17 cellular contexts compared by ENCODE assay signal in the genomic region with DNA sequence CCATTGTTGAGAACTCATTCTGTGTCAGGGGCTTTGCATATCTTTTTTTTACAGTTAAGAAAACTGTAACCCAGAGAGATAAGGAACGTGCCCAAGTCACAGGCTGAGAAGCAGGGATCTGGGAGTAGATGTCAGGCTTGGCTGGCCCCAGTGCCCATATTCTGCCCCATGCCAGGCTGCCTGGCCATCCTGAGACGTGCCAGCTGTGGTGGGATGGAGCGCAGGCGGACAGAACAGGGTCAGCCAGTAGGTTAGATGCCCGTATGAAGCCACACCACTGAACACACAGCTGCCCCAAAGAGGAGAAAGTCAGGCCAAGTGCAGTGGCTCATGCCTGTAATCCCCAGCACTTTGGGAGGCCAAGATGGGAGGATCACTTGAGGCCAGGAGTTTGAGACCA. TPM values are rescaled to one million over a fixed set of nuclear protein-coding genes. Genes with fewer than 3 reads are reported as not detected.
DNase-seq lines count a peak whose midpoint lies in the region; ATAC-seq and TF ChIP-seq lines count a peak whose summit lies in the region.
"Had no signal": no experiment of that assay in that cellular context is flagged by ENCODE, and none has a peak within 500 bp of the region (broad histone marks: within the 10 kb centered on the region; RNA-seq: fewer than 3 reads in every experiment).

No MANE protein-coding gene starts in this region.

- DNase-seq in HFFc6 = no peak
- no peak for DNase-seq in central memory CD8-positive, alpha-beta T cell (ENCODE audit: low spot score in 2 of 2)
- no peak for DNase-seq in left cardiac atrium
- DNase-seq in nucleus accumbens (lab: John Stamatoyannopoulos, UW) = no peak
- no peak for DNase-seq in NCI-H1105 treated with DMSO at 0.1 percent for 48 hours (lab: John Stamatoyannopoulos, UW)
- DNase-seq: CD4-positive, alpha-beta memory T cell; DMS 273 treated with DMSO at 0.1 percent for 48 hours; GOT3; NCI-H1048; NCI-H2107; NCI-H226; NCI-H526 treated with DMSO at 0.1 percent for 48 hours; PC-3 had no signal

- ATAC-seq in central memory CD8-positive, alpha-beta T cell (replicated peaks; ENCODE audit: extremely low read depth, poor library complexity, severe bottlenecking) = no peak
- no peak for ATAC-seq in left cardiac atrium
- ATAC-seq: K562, PC-3 had no signal

- intact Hi-C loops in left cardiac atrium (cut with DNase I) = no loop called here

- no peak for TF ChIP-seq CTCF in HFFc6 (IDR thresholded peaks at IDR 0.05)

- H3K4me1 Mint-ChIP-seq in HFFc6 (ENCODE audit: low read depth) = peaks cover 24% of the 10 kb centered on the region
- peaks cover 45% of the 10 kb centered on the region for H3K4me1 Mint-ChIP-seq in central memory CD8-positive, alpha-beta T cell

- no peak overlapping the region for H3K4me3 Mint-ChIP-seq in HFFc6
- no peak overlapping the region for H3K4me3 Mint-ChIP-seq in central memory CD8-positive, alpha-beta T cell
- H3K4me3 Mint-ChIP-seq: B cell; CD4-positive, alpha-beta memory T cell had no signal

- peak overlapping the region; percentile 22 for H3K27ac ChIP-seq in layer of hippocampus (ENCODE audit: low read depth, low read length)
- H3K27ac ChIP-seq in temporal lobe (ENCODE audit: low read depth, low read length) = peak overlapping the region; percentile 81

- H3K36me3 Mint-ChIP-seq in HFFc6 (ENCODE audit: low read depth) = peaks cover 11% of the 10 kb centered on the region
- H3K36me3 Mint-ChIP-seq in central memory CD8-positive, alpha-beta T cell (ENCODE audit: insufficient read depth) = peaks cover 14% of the 10 kb centered on the region

- H3K9me3 Mint-ChIP-seq in HFFc6 = no peaks in the 10 kb centered on the region
- H3K9me3 Mint-ChIP-seq in central memory CD8-positive, alpha-beta T cell = no peaks in the 10 kb centered on the region
- H3K9me3 Mint-ChIP-seq: CD4-positive, alpha-beta memory T cell had no signal

- H3K27me3 ChIP-seq in layer of hippocampus (ENCODE audit: control insufficient read depth, insufficient read depth, low read length) = no peaks in the 10 kb centered on the region

- peak overlapping the region; percentile 52 for H3K27ac Mint-ChIP-seq in HFFc6
- peak overlapping the region; percentile 25 for H3K27ac Mint-ChIP-seq in central memory CD8-positive, alpha-beta T cell (ENCODE audit: low read depth)
- H3K27ac Mint-ChIP-seq: B cell had no signal

- peaks cover 10% of the 10 kb centered on the region for H3K27me3 Mint-ChIP-seq in HFFc6 (ENCODE audit: insufficient read depth)
- no peaks in the 10 kb centered on the region for H3K27me3 Mint-ChIP-seq in central memory CD8-positive, alpha-beta T cell
- H3K27me3 Mint-ChIP-seq: B cell; CD4-positive, alpha-beta memory T cell had no signal

RNA-seq across cellular contexts. Expression of gene SLC66A1, which starts 55.9 kb away (rescaled TPM):
- 10 to 100 TPM; 13.3 to 15.6 (median 14.2) TPM for total RNA-seq in HFFc6 (2021; fragmentation: NEBNext Ultra II Directional; extraction: Animal tissue kit (Norgen Biotek cat#: 25700))
- total RNA-seq in temporal lobe = 11.6 TPM
- total RNA-seq in left cardiac atrium = 1 to 10 TPM; 7.6 to 8.2 TPM

RNA-seq across cellular contexts. Expression of gene AKR7A2, which starts 56.1 kb away (rescaled TPM):
- total RNA-seq in HFFc6 (2021; fragmentation: NEBNext Ultra II Directional; extraction: Animal tissue kit (Norgen Biotek cat#: 25700)) = 10 to 100 TPM; 62.8 to 74.2 (median 69.4) TPM
- total RNA-seq in temporal lobe (20.7 TPM), left cardiac atrium (10 to 100 TPM; 31.3 to 32.9 TPM)
